In genomic region chr20:37336369-37337207, GRCh38 we compare ENCODE assay signal across 8 cellular contexts. TPM values are rescaled to one million over a fixed set of nuclear protein-coding genes. Genes with fewer than 3 reads are reported as not detected.
DNase-seq lines count a peak whose midpoint lies in the region; ATAC-seq and TF ChIP-seq lines count a peak whose summit lies in the region.

No MANE protein-coding gene starts in this region.

- 0 out of 2 replicates have a peak overlapping the region, but pooled peaks have one; percentile 13 for H3K4me3 ChIP-seq in AG10803 (ENCODE audit: low read length)
- no peak overlapping the region for H3K4me3 ChIP-seq in neuronal stem cell (ENCODE audit: low read length in 2 of 2)

- H2AK5ac ChIP-seq in neuronal stem cell (ENCODE audit: low read depth, low read length) = peak overlapping the region; percentile 73

- H3K4me1 ChIP-seq in neuronal stem cell (ENCODE audit: control insufficient read depth in 2 of 2, insufficient read depth in 1 of 2, low read depth in 1 of 2, low read length in 2 of 2) = peaks cover 16 to 19% of the 10 kb centered on the region in 2 donors

- H3K4ac ChIP-seq in neuronal stem cell (ENCODE audit: low read length) = no peak overlapping the region

- no CpG with 5 or more reads among the region's 11 CpGs for WGBS in neuronal stem cell (ENCODE audit: extremely low coverage in 2 of 2, insufficient read length in 2 of 2, insufficient replicate concordance in 1 of 2), 2 donors

- peak overlapping the region; percentile 87 for H2AFZ ChIP-seq in neuronal stem cell (ENCODE audit: low read length)

- no peak overlapping the region for H2BK120ac ChIP-seq in neuronal stem cell (ENCODE audit: low read depth, low read length)

- H3K27ac ChIP-seq in neuronal stem cell (replicated peaks; ENCODE audit: low read length) = no peak overlapping the region

- H2BK12ac ChIP-seq in neuronal stem cell (ENCODE audit: low read length) = no peak overlapping the region

- ATAC-seq in GM19023 (IDR thresholded peaks at IDR 0.05; ENCODE audit: unreplicated experiment) = peak; percentile 67
- peak; percentile 57 for ATAC-seq in HG03064 (IDR thresholded peaks at IDR 0.05; ENCODE audit: low read depth, unreplicated experiment)
- peak; percentile 59 for ATAC-seq in SK-N-SH treated with all-trans-retinoic acid at 6 μM for 48 hours

- H3K79me1 ChIP-seq in neuronal stem cell (ENCODE audit: low read depth, low read length) = no peaks in the 10 kb centered on the region

- H3K9me3 ChIP-seq in neuronal stem cell (replicated peaks in 1 of 2; ENCODE audit: control insufficient read depth in 2 of 2, insufficient read depth in 1 of 2, low read depth in 1 of 2, low read length in 2 of 2) = no peaks in the 10 kb centered on the region

- no peak overlapping the region for H2BK5ac ChIP-seq in neuronal stem cell (ENCODE audit: low read length)

- no peaks in the 10 kb centered on the region for H3K36me3 ChIP-seq in neuronal stem cell (replicated peaks in 1 of 2; ENCODE audit: control insufficient read depth in 2 of 2, insufficient read depth in 2 of 2, low read length in 2 of 2)

- no peak overlapping the region for H3K9ac ChIP-seq in neuronal stem cell (ENCODE audit: low read depth, low read length, poor library complexity)

- TF ChIP-seq CTCF in AG10803 (conservative IDR thresholded peaks at IDR 0.05; ENCODE audit: low read length) = no peak

- H3K27me3 ChIP-seq in neuronal stem cell (ENCODE audit: control insufficient read depth in 3 of 3, insufficient read depth in 3 of 3, low read depth in 1 of 3, low read length in 3 of 3) = no peaks in the 10 kb centered on the region

- no peak overlapping the region for H4K91ac ChIP-seq in neuronal stem cell (ENCODE audit: low read depth, low read length, poor library complexity)

- peak overlapping the region; percentile 57 for H3K18ac ChIP-seq in neuronal stem cell (ENCODE audit: low read length)

- no peak overlapping the region for H3K4me2 ChIP-seq in neuronal stem cell (ENCODE audit: insufficient read depth, low read length, poor library complexity, severe bottlenecking)

- DNase-seq in AG10803 (ENCODE audit: low read depth) = peak; percentile 61
- peak; percentile 74 for DNase-seq in ecto neural progenitor cell (ENCODE audit: low spot score)
- no peak for DNase-seq in neuronal stem cell (ENCODE audit: low spot score)
- DNase-seq in D341Med (ENCODE audit: low spot score) = no peak
- no peak for DNase-seq in NCI-H2081 (lab: John Stamatoyannopoulos, UW)

- H2BK15ac ChIP-seq in neuronal stem cell (ENCODE audit: low read length) = peak overlapping the region; percentile 53

- no peak overlapping the region for H3K23ac ChIP-seq in neuronal stem cell (ENCODE audit: low read depth, low read length, poor library complexity)

- no peak overlapping the region for H4K8ac ChIP-seq in neuronal stem cell (ENCODE audit: low read depth, low read length)

- no peak overlapping the region for H3K14ac ChIP-seq in neuronal stem cell (ENCODE audit: low read length)

TF ChIP-seq in SK-N-SH treated with all-trans-retinoic acid at 6 μM for 48 hours, 23 proteins besides CTCF, POLR2A, EP300 and RAD21:
- no peak for TF ChIP-seq ARNTL (CRISPR knock-in tag; IDR thresholded peaks at IDR 0.05; ENCODE audit: borderline replicate concordance, low read depth)
- TF ChIP-seq CSRNP3 (CRISPR knock-in tag; IDR thresholded peaks at IDR 0.05) = no peak
- TF ChIP-seq OSR1 (CRISPR knock-in tag; IDR thresholded peaks at IDR 0.05) = no peak

RNA-seq across cellular contexts. Expression of gene SRC, which starts 9.4 kb away (rescaled TPM):
- polyA plus RNA-seq in neuronal stem cell (2013, experiment 1 of 2) = 32.2 TPM
- 33.5 TPM for polyA plus RNA-seq in neuronal stem cell (2013, experiment 2 of 2)

RNA-seq across cellular contexts. Expression of gene MANBAL, which starts 47.1 kb away (rescaled TPM):
- 66.5 TPM for polyA plus RNA-seq in neuronal stem cell (2013, experiment 1 of 2)
- 66.4 TPM for polyA plus RNA-seq in neuronal stem cell (2013, experiment 2 of 2)

Comparison
In these comparisons a context has a peak if more than half of its experiments do, and no peak if none do; other contexts are left out.
1. DNase-seq: peak in AG10803 (single experiment) and ecto neural progenitor cell (single experiment); none in neuronal stem cell (single experiment), D341Med (single experiment) and NCI-H2081 (0 of 2).
2. Peak in every context shown above with its lines, with median percentiles within 50 percentile points of each other: ATAC-seq.